21 cellular contexts compared by ENCODE assay signal in genomic region chr12:122977655-122978392, GRCh38. TPM values are rescaled to one million over a fixed set of nuclear protein-coding genes. Genes with fewer than 3 reads are reported as not detected.
DNase-seq lines count a peak whose midpoint lies in the region; ATAC-seq and TF ChIP-seq lines count a peak whose summit lies in the region.
"Had no signal": no experiment of that assay in that cellular context is flagged by ENCODE, and none has a peak within 500 bp of the region (broad histone marks: within the 10 kb centered on the region; RNA-seq: fewer than 3 reads in every experiment).

No MANE protein-coding gene starts in this region.

- no peak for DNase-seq in activated CD4-positive, alpha-beta memory T cell treated with anti-CD3 and anti-CD28 coated beads, Interleukin-2, amount 10 ng/mL, durations not matched to agents 7 days and 5 days
- no peak for DNase-seq in activated CD4-positive, alpha-beta memory T cell treated with anti-CD3 and anti-CD28 coated beads for 36 hours
- DNase-seq in Calu3 (no peak), neural progenitor cell (ENCODE audit: low spot score) (no peak), OCI-M1 (lab: John Stamatoyannopoulos, UW) (no peak), AG20443 (ENCODE audit: low spot score) (no peak), upper lobe of right lung (no peak)
- DNase-seq: activated CD4-positive, CD25-positive, alpha-beta regulatory T cell; activated naive CD4-positive, alpha-beta T cell treated with anti-CD3 and anti-CD28 coated beads, Interleukin-2, amount 50 U/mL, for 16 hours; body of pancreas; cortex of kidney; KBM-7; mammary epithelial cell; NCI-H1092; NCI-H2081 treated with DMSO at 0.1 percent for 48 hours; retina; SHP77 treated with DMSO at 0.1 percent for 48 hours had no signal

- peak overlapping the region; percentile 64 for H3K27ac Mint-ChIP-seq in activated CD4-positive, alpha-beta memory T cell treated with anti-CD3 and anti-CD28 coated beads, Interleukin-2, amount 10 ng/mL, durations not matched to agents 7 days and 5 days
- no peak overlapping the region for H3K27ac Mint-ChIP-seq in activated CD4-positive, alpha-beta memory T cell treated with anti-CD3 and anti-CD28 coated beads for 36 hours
- peak overlapping the region; percentile 39 for H3K27ac Mint-ChIP-seq in Calu3 (ENCODE audit: unreplicated experiment)
- peak overlapping the region in 2 of 5 experiments; percentile 55 to 75 for H3K27ac Mint-ChIP-seq in brain
- no peak overlapping the region for H3K27ac Mint-ChIP-seq in neural progenitor cell

- no peaks in the 10 kb centered on the region for H3K27me3 Mint-ChIP-seq in activated CD4-positive, alpha-beta memory T cell treated with anti-CD3 and anti-CD28 coated beads, Interleukin-2, amount 10 ng/mL, durations not matched to agents 7 days and 5 days
- no peaks in the 10 kb centered on the region for H3K27me3 Mint-ChIP-seq in activated CD4-positive, alpha-beta memory T cell treated with anti-CD3 and anti-CD28 coated beads for 36 hours
- H3K27me3 Mint-ChIP-seq in Calu3 (ENCODE audit: unreplicated experiment): no peaks in the 10 kb centered on the region
- H3K27me3 Mint-ChIP-seq in brain: peaks cover 17% of the 10 kb centered on the region
- H3K27me3 Mint-ChIP-seq in neural progenitor cell (ENCODE audit: insufficient read depth, low read depth): no peaks in the 10 kb centered on the region

- peak overlapping the region; percentile 17 for H3K4me3 Mint-ChIP-seq in activated CD4-positive, alpha-beta memory T cell treated with anti-CD3 and anti-CD28 coated beads, Interleukin-2, amount 10 ng/mL, durations not matched to agents 7 days and 5 days
- no peak overlapping the region for H3K4me3 Mint-ChIP-seq in activated CD4-positive, alpha-beta memory T cell treated with anti-CD3 and anti-CD28 coated beads for 36 hours
- H3K4me3 Mint-ChIP-seq in Calu3 (ENCODE audit: low read depth, unreplicated experiment): no peak overlapping the region
- H3K4me3 Mint-ChIP-seq in brain: peak overlapping the region in 4 of 5 experiments; percentile 60 to 71 (median 68)
- peak overlapping the region; percentile 71 for H3K4me3 Mint-ChIP-seq in neural progenitor cell

- H3K79me2 ChIP-seq in neural progenitor cell (ENCODE audit: low read depth): peaks cover 42% of the 10 kb centered on the region

- no peaks in the 10 kb centered on the region for H3K9me3 Mint-ChIP-seq in activated CD4-positive, alpha-beta memory T cell treated with anti-CD3 and anti-CD28 coated beads, Interleukin-2, amount 10 ng/mL, durations not matched to agents 7 days and 5 days
- H3K9me3 Mint-ChIP-seq in activated CD4-positive, alpha-beta memory T cell treated with anti-CD3 and anti-CD28 coated beads for 36 hours: no peaks in the 10 kb centered on the region
- no peaks in the 10 kb centered on the region for H3K9me3 Mint-ChIP-seq in Calu3 (ENCODE audit: low read depth, unreplicated experiment)
- H3K9me3 Mint-ChIP-seq in brain: peaks cover 0 to 4% (median 0%) of the 10 kb centered on the region in 5 experiments
- H3K9me3 Mint-ChIP-seq in neural progenitor cell: no peaks in the 10 kb centered on the region

- H3K4me1 ChIP-seq in neural progenitor cell: peaks cover 18% of the 10 kb centered on the region
- H3K4me1 ChIP-seq in upper lobe of right lung: peaks cover 51% of the 10 kb centered on the region

- H2AFZ ChIP-seq in neural progenitor cell (replicated peaks): no peak overlapping the region
- H2AFZ ChIP-seq: hepatocyte had no signal

- H3K9me3 ChIP-seq in neural progenitor cell (ENCODE audit: low read depth): no peaks in the 10 kb centered on the region
- H3K9me3 ChIP-seq in upper lobe of right lung: no peaks in the 10 kb centered on the region
- H3K9me3 ChIP-seq: body of pancreas, tibial nerve had no signal

- no TSS peak for BruUV-seq in Calu3 (replicated peaks; lab: Mats Ljungman, UMichigan)

- H3K4me2 ChIP-seq in neural progenitor cell: no peak overlapping the region
- H3K4me2 ChIP-seq: hepatocyte had no signal

- peaks cover 58% of the 10 kb centered on the region for H3K4me1 Mint-ChIP-seq in activated CD4-positive, alpha-beta memory T cell treated with anti-CD3 and anti-CD28 coated beads, Interleukin-2, amount 10 ng/mL, durations not matched to agents 7 days and 5 days
- H3K4me1 Mint-ChIP-seq in activated CD4-positive, alpha-beta memory T cell treated with anti-CD3 and anti-CD28 coated beads for 36 hours (ENCODE audit: low read depth): peaks cover 39% of the 10 kb centered on the region
- H3K4me1 Mint-ChIP-seq in Calu3 (ENCODE audit: low read depth, unreplicated experiment) (peaks cover 2% of the 10 kb centered on the region), brain (peaks cover 56% of the 10 kb centered on the region), neural progenitor cell (peaks cover 33% of the 10 kb centered on the region)

- H4K20me1 ChIP-seq in neural progenitor cell (ENCODE audit: low read depth): peaks cover 17% of the 10 kb centered on the region

- TF ChIP-seq CTCF in Calu3 (IDR thresholded peaks at IDR 0.05; ENCODE audit: unreplicated experiment) (no peak), brain (conservative IDR thresholded peaks at IDR 0.05) (no peak), neural progenitor cell (IDR thresholded peaks at IDR 0.05) (no peak), upper lobe of right lung (IDR thresholded peaks at IDR 0.05) (no peak)

- POLR2A ChIA-PET in activated CD4-positive, alpha-beta memory T cell treated with anti-CD3 and anti-CD28 coated beads, Interleukin-2, amount 10 ng/mL, durations not matched to agents 7 days and 5 days (lab: Charles Lee): interaction anchor here (1.0 to 5.8 kb wide), 3 partner anchors 12 to 255 kb away, joined by 3 to 39 read pairs (median 4); partner anchors contain the start of genes ABCB9, MPHOSPH9 and MTRFR
- POLR2A ChIA-PET in activated CD4-positive, alpha-beta memory T cell treated with anti-CD3 and anti-CD28 coated beads for 36 hours (lab: Charles Lee): no interaction called here

- H3K36me3 ChIP-seq in neural progenitor cell (no peaks in the 10 kb centered on the region), upper lobe of right lung (no peaks in the 10 kb centered on the region)

- H3F3A ChIP-seq in neural progenitor cell (ENCODE audit: low read depth): peaks cover 9% of the 10 kb centered on the region

- H3K36me3 Mint-ChIP-seq in activated CD4-positive, alpha-beta memory T cell treated with anti-CD3 and anti-CD28 coated beads, Interleukin-2, amount 10 ng/mL, durations not matched to agents 7 days and 5 days (ENCODE audit: low read depth): peaks cover 22% of the 10 kb centered on the region
- H3K36me3 Mint-ChIP-seq in activated CD4-positive, alpha-beta memory T cell treated with anti-CD3 and anti-CD28 coated beads for 36 hours: peaks cover 13% of the 10 kb centered on the region
- H3K36me3 Mint-ChIP-seq in Calu3 (ENCODE audit: insufficient read depth, unreplicated experiment): peaks cover 74% of the 10 kb centered on the region
- peaks cover 7% of the 10 kb centered on the region for H3K36me3 Mint-ChIP-seq in brain
- H3K36me3 Mint-ChIP-seq in neural progenitor cell: peaks cover 2% of the 10 kb centered on the region

- no peak overlapping the region for H3K9ac ChIP-seq in neural progenitor cell

- CTCF ChIA-PET in activated CD4-positive, alpha-beta memory T cell treated with anti-CD3 and anti-CD28 coated beads, Interleukin-2, amount 10 ng/mL, durations not matched to agents 7 days and 5 days (lab: Charles Lee): no interaction called here
- CTCF ChIA-PET in activated CD4-positive, alpha-beta memory T cell treated with anti-CD3 and anti-CD28 coated beads for 36 hours (lab: Charles Lee): no interaction called here
- CTCF ChIA-PET in Calu3 (lab: Charles Lee): interaction anchor here (0.6 kb wide), 1 partner anchor 268 kb away, joined by 8 read pairs; no protein-coding TSS in a partner anchor

- ATAC-seq in upper lobe of right lung: no peak
- ATAC-seq: body of pancreas, HCT116 had no signal

- H3K27me3 ChIP-seq in neural progenitor cell: no peaks in the 10 kb centered on the region
- H3K27me3 ChIP-seq in upper lobe of right lung: no peaks in the 10 kb centered on the region
- H3K27me3 ChIP-seq: body of pancreas, hepatocyte, tibial nerve had no signal

- H3K4me3 ChIP-seq in neural progenitor cell: no peak overlapping the region
- no peak overlapping the region for H3K4me3 ChIP-seq in upper lobe of right lung
- H3K4me3 ChIP-seq: body of pancreas, hepatocyte, tibial nerve had no signal

- H3K27ac ChIP-seq in neural progenitor cell (no peak overlapping the region), upper lobe of right lung (no peak overlapping the region)
- H3K27ac ChIP-seq: hepatocyte, tibial nerve had no signal

- intact Hi-C loops in activated CD4-positive, alpha-beta memory T cell treated with anti-CD3 and anti-CD28 coated beads for 36 hours (cut with micrococcal nuclease): loop anchor here (10.0 kb wide), 1 partner anchor 387 kb away; the partner anchor contains the start of gene SBNO1
- intact Hi-C loops in Calu3 (cut with micrococcal nuclease; ENCODE audit: unreplicated experiment): loop anchor here (5.0 kb wide), 1 partner anchor 259 kb away; no protein-coding TSS in a partner anchor
- intact Hi-C loops in upper lobe of right lung (cut with DNase I): no loop called here

RNA-seq across cellular contexts. Expression of gene ARL6IP4, which starts 2.7 kb away (rescaled TPM):
- total RNA-seq in activated CD4-positive, alpha-beta memory T cell treated with anti-CD3 and anti-CD28 coated beads, Interleukin-2, amount 10 ng/mL, durations not matched to agents 7 days and 5 days: 100 to 1,000 TPM; 166 to 175 TPM
- 100 to 1,000 TPM; 180 to 188 TPM for total RNA-seq in activated CD4-positive, alpha-beta memory T cell treated with anti-CD3 and anti-CD28 coated beads for 36 hours
- 171 TPM in 2 replicates for total RNA-seq in Calu3 (2022)
- 283 TPM for polyA plus RNA-seq in brain (ENCODE audit: insufficient read depth, low read depth, low replicate concordance)
- total RNA-seq in neural progenitor cell (ENCODE audit: low replicate concordance): 83.8 and 143 TPM in 2 replicates
- 124 TPM for total RNA-seq in upper lobe of right lung

RNA-seq across cellular contexts. Expression of gene OGFOD2, which starts 2.8 kb away (rescaled TPM):
- 10 to 100 TPM; 24.7 to 25.4 TPM for total RNA-seq in activated CD4-positive, alpha-beta memory T cell treated with anti-CD3 and anti-CD28 coated beads, Interleukin-2, amount 10 ng/mL, durations not matched to agents 7 days and 5 days
- total RNA-seq in activated CD4-positive, alpha-beta memory T cell treated with anti-CD3 and anti-CD28 coated beads for 36 hours: 10 to 100 TPM; 22.6 to 23.7 TPM
- total RNA-seq in Calu3 (2022): 21.5 and 22.8 TPM in 2 replicates
- polyA plus RNA-seq in brain (ENCODE audit: insufficient read depth, low read depth, low replicate concordance): 12.7 TPM
- total RNA-seq in neural progenitor cell (ENCODE audit: low replicate concordance): 9.9 and 20.6 TPM in 2 replicates
- total RNA-seq in upper lobe of right lung: 13.7 TPM

RNA-seq across cellular contexts. Expression of gene ABCB9, which starts 11.6 kb away (rescaled TPM):
- 1 to 10 TPM; 3.2 to 3.3 TPM for total RNA-seq in activated CD4-positive, alpha-beta memory T cell treated with anti-CD3 and anti-CD28 coated beads, Interleukin-2, amount 10 ng/mL, durations not matched to agents 7 days and 5 days
- total RNA-seq in activated CD4-positive, alpha-beta memory T cell treated with anti-CD3 and anti-CD28 coated beads for 36 hours: 1 to 10 TPM; 2.7 to 3.6 TPM
- total RNA-seq in Calu3 (2022) (25.6 and 26.5 TPM in 2 replicates), neural progenitor cell (ENCODE audit: low replicate concordance) (1.9 and 5.3 TPM in 2 replicates), upper lobe of right lung (5.2 TPM)
- 7.9 TPM for polyA plus RNA-seq in brain (ENCODE audit: insufficient read depth, low read depth, low replicate concordance)

Comparison
In these comparisons a context has a peak if more than half of its experiments do, and no peak if none do; other contexts are left out.
1. H3K27ac Mint-ChIP-seq: peak in activated CD4-positive, alpha-beta memory T cell treated with anti-CD3 and anti-CD28 coated beads, Interleukin-2, amount 10 ng/mL, durations not matched to agents 7 days and 5 days (single experiment) and Calu3 (single experiment); none in activated CD4-positive, alpha-beta memory T cell treated with anti-CD3 and anti-CD28 coated beads for 36 hours (single experiment) and neural progenitor cell (single experiment).
2. H3K4me3 Mint-ChIP-seq: peak in activated CD4-positive, alpha-beta memory T cell treated with anti-CD3 and anti-CD28 coated beads, Interleukin-2, amount 10 ng/mL, durations not matched to agents 7 days and 5 days (single experiment), brain (4 of 5) and neural progenitor cell (single experiment); none in activated CD4-positive, alpha-beta memory T cell treated with anti-CD3 and anti-CD28 coated beads for 36 hours (single experiment) and Calu3 (single experiment).